ENCODE assay signal across 1 cellular context in the genomic region with DNA sequence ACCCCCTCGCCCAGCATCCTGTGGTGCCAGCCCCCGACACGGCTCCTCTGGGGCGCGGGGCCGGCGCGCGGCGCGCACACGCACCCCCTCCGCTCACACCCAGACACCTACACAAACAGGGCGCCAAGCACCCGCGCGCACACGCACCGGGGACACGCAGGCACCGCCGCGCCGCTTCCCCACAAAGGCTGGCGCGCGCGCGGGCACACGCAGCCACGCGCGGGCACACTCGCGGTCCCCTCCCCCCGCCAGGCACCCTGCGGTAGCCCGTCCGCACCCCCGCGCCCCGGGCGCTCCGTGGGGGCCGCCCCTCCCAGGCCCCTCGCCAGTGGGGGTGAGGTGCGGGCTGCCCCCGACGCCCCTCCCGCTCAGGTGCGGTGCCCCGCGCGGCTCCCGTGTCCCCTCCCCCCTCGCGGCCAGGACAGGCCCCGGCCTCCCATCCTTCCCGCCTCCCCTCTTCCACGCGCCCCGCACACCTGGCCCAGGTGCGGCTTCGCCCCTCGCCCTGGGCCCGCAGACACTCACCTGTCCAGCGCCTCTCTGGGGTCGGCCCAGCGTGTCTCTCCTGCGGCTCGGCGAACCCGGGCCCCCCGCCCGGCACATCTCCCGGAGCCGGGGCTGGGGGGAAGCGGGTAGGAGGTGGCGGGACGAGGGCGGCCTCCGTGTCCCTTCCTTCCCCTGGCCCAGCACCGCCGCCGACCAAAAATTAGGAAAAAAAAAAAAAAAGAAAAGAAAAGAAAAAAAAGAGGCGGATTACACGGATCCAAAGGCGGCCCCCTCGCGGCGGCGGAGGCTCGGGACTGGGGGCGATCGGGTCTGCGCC.
TF ChIP-seq lines count a peak whose summit lies in the region.

A gene (minus strand): TSS at position 710 of the 823 bp plus-strand sequence. CDS start 22,567 bp downstream, outside the sequence.

TF ChIP-seq in Ishikawa, 13 proteins besides CTCF, POLR2A, EP300 and RAD21:
- peak; percentile 29; the same call in 1 of the 2 replicates for TF ChIP-seq ZBTB7A (IDR thresholded peaks at IDR 0.05; ENCODE audit: low read depth)
